Comparison of ENCODE assay signal across 20 cellular contexts in genomic region chr17:36074365-36074764, GRCh38. TPM values are rescaled to one million over a fixed set of nuclear protein-coding genes. Genes with fewer than 3 reads are reported as not detected.
"Had no signal": no experiment of that assay in that cellular context is flagged by ENCODE, and none has a peak within 500 bp of the region (broad histone marks: within the 10 kb centered on the region; RNA-seq: fewer than 3 reads in every experiment).

No MANE protein-coding gene starts in this region.

- ATAC-seq: mucosa of descending colon; naive thymus-derived CD4-positive, alpha-beta T cell had no signal

- H3K4me3 ChIP-seq: ascending aorta, breast epithelium, mucosa of descending colon, sigmoid colon, SJCRH30, thyroid gland had no signal

- H3K27ac Mint-ChIP-seq: dendritic cell treated with granulocyte-macrophage colony-stimulating factor and Interleukin-4, amounts not matched to agents 40 ng/mL and 50 ng/mL, for 4 days; naive thymus-derived CD4-positive, alpha-beta T cell had no signal

- H3K27me3 ChIP-seq: ascending aorta, breast epithelium, neutrophil, sigmoid colon, spleen, thyroid gland had no signal

- H3K4me3 Mint-ChIP-seq: dendritic cell treated with granulocyte-macrophage colony-stimulating factor and Interleukin-4, amounts not matched to agents 40 ng/mL and 50 ng/mL, for 4 days; naive thymus-derived CD4-positive, alpha-beta T cell had no signal

- H3K9me3 Mint-ChIP-seq: dendritic cell treated with granulocyte-macrophage colony-stimulating factor and Interleukin-4, amounts not matched to agents 40 ng/mL and 50 ng/mL, for 4 days had no signal

- H3K36me3 ChIP-seq: ascending aorta, breast epithelium, neutrophil, sigmoid colon, SJCRH30, spleen, thyroid gland had no signal

- H3K27me3 Mint-ChIP-seq: dendritic cell treated with granulocyte-macrophage colony-stimulating factor and Interleukin-4, amounts not matched to agents 40 ng/mL and 50 ng/mL, for 4 days had no signal

- H3K36me3 Mint-ChIP-seq: naive thymus-derived CD4-positive, alpha-beta T cell had no signal

- DNase-seq: activated CD4-positive, alpha-beta T cell treated with anti-CD3 and anti-CD28 coated beads, Interleukin-2, amount 50 U/mL, for 4 hours; activated CD4-positive, CD25-positive, alpha-beta regulatory T cell; activated CD8-positive, alpha-beta memory T cell treated with anti-CD3 and anti-CD28 coated beads, Interleukin-2, amount 50 U/mL, for 48 hours; activated effector memory CD4-positive, alpha-beta T cell treated with anti-CD3 and anti-CD28 coated beads, Interleukin-2, amount 50 U/mL, for 16 hours; head of caudate nucleus; mucosa of descending colon; naive thymus-derived CD4-positive, alpha-beta T cell; sigmoid colon; SJCRH30; spleen; thyroid gland had no signal

- FAIRE-seq: frontal cortex had no signal

RNA-seq across cellular contexts. Expression of gene CCL18, which starts 10.3 kb away (rescaled TPM):
- total RNA-seq: ascending aorta; cerebellum; epithelial cell of proximal tubule; frontal cortex; naive thymus-derived CD4-positive, alpha-beta T cell; SJCRH30; T-helper 2 cell treated with Interferon-gamma antibody and Interleukin-4, amounts not matched to agents 100 ng/mL and 5 ng/mL, for 36 hours; urinary bladder had no signal

RNA-seq across cellular contexts. Expression of gene CCL3, which starts 15.6 kb away (rescaled TPM):
- total RNA-seq: ascending aorta, SJCRH30 had no signal

RNA-seq across cellular contexts. Expression of gene CCL4, which starts 29.3 kb away (rescaled TPM):
- total RNA-seq: ascending aorta, SJCRH30 had no signal

RNA-seq across cellular contexts. Expression of gene CCL23, which starts 56.6 kb away (rescaled TPM):
- total RNA-seq: cerebellum; epithelial cell of proximal tubule; frontal cortex; naive thymus-derived CD4-positive, alpha-beta T cell; SJCRH30; T-helper 2 cell treated with Interferon-gamma antibody and Interleukin-4, amounts not matched to agents 100 ng/mL and 5 ng/mL, for 36 hours had no signal
